1 cellular context compared by ENCODE assay signal in genomic region chr12:120086801-120087621, GRCh38.
TF ChIP-seq lines count a peak whose summit lies in the region.

No MANE protein-coding gene starts in this region.

TF ChIP-seq in HepG2, 621 proteins besides CTCF, POLR2A, EP300 and RAD21 (continued from another document and continues in another):
- TF ChIP-seq, protein P1, sequence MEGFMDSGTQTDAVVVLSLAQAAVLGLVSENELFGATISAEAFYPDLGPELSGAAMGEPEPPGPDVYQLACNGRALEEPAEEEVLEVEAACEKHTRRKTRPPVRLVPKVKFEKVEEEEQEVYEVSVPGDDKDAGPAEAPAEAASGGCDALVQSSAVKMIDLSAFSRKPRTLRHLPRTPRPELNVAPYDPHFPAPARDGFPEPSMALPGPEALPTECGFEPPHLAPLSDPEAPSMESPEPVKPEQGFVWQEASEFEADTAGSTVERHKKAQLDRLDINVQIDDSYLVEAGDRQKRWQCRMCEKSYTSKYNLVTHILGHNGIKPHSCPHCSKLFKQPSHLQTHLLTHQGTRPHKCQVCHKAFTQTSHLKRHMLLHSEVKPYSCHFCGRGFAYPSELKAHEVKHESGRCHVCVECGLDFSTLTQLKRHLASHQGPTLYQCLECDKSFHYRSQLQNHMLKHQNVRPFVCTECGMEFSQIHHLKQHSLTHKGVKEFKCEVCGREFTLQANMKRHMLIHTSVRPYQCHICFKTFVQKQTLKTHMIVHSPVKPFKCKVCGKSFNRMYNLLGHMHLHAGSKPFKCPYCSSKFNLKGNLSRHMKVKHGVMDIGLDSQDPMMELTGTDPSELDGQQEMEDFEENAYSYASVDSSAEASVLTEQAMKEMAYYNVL (CRISPR knock-in tag; IDR thresholded peaks at IDR 0.05; ENCODE audit: borderline replicate concordance), result peak; percentile 79; the same call in 1 of the 2 replicates
- TF ChIP-seq IRF1 (CRISPR knock-in tag; IDR thresholded peaks at IDR 0.05; ENCODE audit: low read depth) (peak; percentile 23; the same call in 1 of the 2 replicates), SMC3 (IDR thresholded peaks at IDR 0.05; ENCODE audit: low read length) (peak; percentile 58; the same call in 1 of the 2 replicates), ZNF780A (CRISPR knock-in tag; IDR thresholded peaks at IDR 0.05) (no peak), ZBTB42 (CRISPR knock-in tag; IDR thresholded peaks at IDR 0.05) (no peak), TBL1XR1 (IDR thresholded peaks at IDR 0.05; ENCODE audit: borderline replicate concordance, low read length, partially characterized antibody) (peak; percentile 64), ZNF616 (CRISPR knock-in tag; IDR thresholded peaks at IDR 0.05; ENCODE audit: low read depth) (no peak), IRF2 (CRISPR knock-in tag; IDR thresholded peaks at IDR 0.05) (peak; percentile 87), ZBTB39 (CRISPR knock-in tag; IDR thresholded peaks at IDR 0.05) (no peak; the same call in 1 of the 2 replicates), ZNF12 (CRISPR knock-in tag; IDR thresholded peaks at IDR 0.05) (0 out of 2 replicates have a peak, but pooled peaks have one; percentile 10), AGO1 (IDR thresholded peaks at IDR 0.05; ENCODE audit: low read depth, low read length, poor library complexity, severe bottlenecking) (peak; percentile 86), ZBTB38 (CRISPR knock-in tag; IDR thresholded peaks at IDR 0.05) (peak; percentile 78), ATF1 (CRISPR knock-in tag; IDR thresholded peaks at IDR 0.05) (peak; percentile 68; the same call in 1 of the 2 replicates), ZNF720 (CRISPR knock-in tag; IDR thresholded peaks at IDR 0.05) (0 out of 2 replicates have a peak, but pooled peaks have one; percentile 50), DDIT3 (CRISPR knock-in tag; IDR thresholded peaks at IDR 0.05) (no peak), ONECUT2 (CRISPR knock-in tag; IDR thresholded peaks at IDR 0.05) (no peak), SMAD9 (CRISPR knock-in tag; IDR thresholded peaks at IDR 0.05) (no peak; the same call in 1 of the 2 replicates), ZNF558 (CRISPR knock-in tag; IDR thresholded peaks at IDR 0.05; ENCODE audit: borderline replicate concordance) (no peak), SYNCRIP (IDR thresholded peaks at IDR 0.05; ENCODE audit: insufficient read depth, low read depth, low read length) (no peak), SNAPC2 (CRISPR knock-in tag; IDR thresholded peaks at IDR 0.05) (peak; percentile 50; the same call in 1 of the 2 replicates), PCBP2 (optimal IDR thresholded peaks at IDR 0.05; ENCODE audit: low read depth, low read length, poor library complexity, severe bottlenecking) (no peak), ZMYM2 (CRISPR knock-in tag; IDR thresholded peaks at IDR 0.05) (no peak), KAT7 (CRISPR knock-in tag; IDR thresholded peaks at IDR 0.05; ENCODE audit: borderline replicate concordance) (0 out of 2 replicates have a peak, but pooled peaks have one; percentile 64), ZFX (CRISPR knock-in tag; IDR thresholded peaks at IDR 0.05; ENCODE audit: low read depth) (peak; percentile 84), SIN3B (IDR thresholded peaks at IDR 0.05; ENCODE audit: low read length) (peak; percentile 22; the same call in 1 of the 2 replicates), TOE1 (CRISPR knock-in tag; IDR thresholded peaks at IDR 0.05) (no peak), SMAD1 (CRISPR knock-in tag; IDR thresholded peaks at IDR 0.05; ENCODE audit: borderline replicate concordance, low read depth) (peak; percentile 87; the same call in 1 of the 2 replicates), PHF8 (CRISPR knock-in tag; IDR thresholded peaks at IDR 0.05) (peak; percentile 79), FOXC1 (CRISPR knock-in tag; IDR thresholded peaks at IDR 0.05; ENCODE audit: borderline replicate concordance) (peak; percentile 45; the same call in 1 of the 2 replicates), JUND (CRISPR knock-in tag; IDR thresholded peaks at IDR 0.05) (0 out of 2 replicates have a peak, but pooled peaks have one; percentile 24), CBX5 (CRISPR knock-in tag; IDR thresholded peaks at IDR 0.05; ENCODE audit: borderline replicate concordance) (peak; percentile 94; the same call in 1 of the 2 replicates), THAP7 (CRISPR knock-in tag; IDR thresholded peaks at IDR 0.05) (no peak), CEBPZ (IDR thresholded peaks at IDR 0.05; ENCODE audit: low read length) (no peak), ZNF746 (CRISPR knock-in tag; IDR thresholded peaks at IDR 0.05) (no peak), ELF4 (CRISPR knock-in tag; IDR thresholded peaks at IDR 0.05; ENCODE audit: borderline replicate concordance) (no peak), REL (CRISPR knock-in tag; conservative IDR thresholded peaks at IDR 0.05) (no peak), TBP (CRISPR knock-in tag; IDR thresholded peaks at IDR 0.05) (0 out of 2 replicates have a peak, but pooled peaks have one; percentile 60), ZNF484 (CRISPR knock-in tag; IDR thresholded peaks at IDR 0.05; ENCODE audit: borderline replicate concordance, low read depth) (no peak), PATZ1 (CRISPR knock-in tag; IDR thresholded peaks at IDR 0.05) (peak; percentile 73)
- TF ChIP-seq, protein P2, sequence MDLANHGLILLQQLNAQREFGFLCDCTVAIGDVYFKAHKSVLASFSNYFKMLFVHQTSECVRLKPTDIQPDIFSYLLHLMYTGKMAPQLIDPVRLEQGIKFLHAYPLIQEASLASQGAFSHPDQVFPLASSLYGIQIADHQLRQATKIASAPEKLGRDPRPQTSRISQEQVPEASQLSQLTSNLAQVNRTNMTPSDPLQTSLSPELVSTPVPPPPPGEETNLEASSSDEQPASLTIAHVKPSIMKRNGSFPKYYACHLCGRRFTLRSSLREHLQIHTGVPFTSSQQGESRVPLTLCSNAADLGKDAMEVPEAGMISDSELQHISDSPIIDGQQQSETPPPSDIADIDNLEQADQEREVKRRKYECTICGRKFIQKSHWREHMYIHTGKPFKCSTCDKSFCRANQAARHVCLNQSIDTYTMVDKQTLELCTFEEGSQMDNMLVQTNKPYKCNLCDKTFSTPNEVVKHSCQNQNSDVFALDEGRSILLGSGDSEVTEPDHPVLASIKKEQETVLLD (CRISPR knock-in tag; IDR thresholded peaks at IDR 0.05; ENCODE audit: low read depth), result peak; percentile 51; the same call in 1 of the 2 replicates
- TF ChIP-seq, protein P3, sequence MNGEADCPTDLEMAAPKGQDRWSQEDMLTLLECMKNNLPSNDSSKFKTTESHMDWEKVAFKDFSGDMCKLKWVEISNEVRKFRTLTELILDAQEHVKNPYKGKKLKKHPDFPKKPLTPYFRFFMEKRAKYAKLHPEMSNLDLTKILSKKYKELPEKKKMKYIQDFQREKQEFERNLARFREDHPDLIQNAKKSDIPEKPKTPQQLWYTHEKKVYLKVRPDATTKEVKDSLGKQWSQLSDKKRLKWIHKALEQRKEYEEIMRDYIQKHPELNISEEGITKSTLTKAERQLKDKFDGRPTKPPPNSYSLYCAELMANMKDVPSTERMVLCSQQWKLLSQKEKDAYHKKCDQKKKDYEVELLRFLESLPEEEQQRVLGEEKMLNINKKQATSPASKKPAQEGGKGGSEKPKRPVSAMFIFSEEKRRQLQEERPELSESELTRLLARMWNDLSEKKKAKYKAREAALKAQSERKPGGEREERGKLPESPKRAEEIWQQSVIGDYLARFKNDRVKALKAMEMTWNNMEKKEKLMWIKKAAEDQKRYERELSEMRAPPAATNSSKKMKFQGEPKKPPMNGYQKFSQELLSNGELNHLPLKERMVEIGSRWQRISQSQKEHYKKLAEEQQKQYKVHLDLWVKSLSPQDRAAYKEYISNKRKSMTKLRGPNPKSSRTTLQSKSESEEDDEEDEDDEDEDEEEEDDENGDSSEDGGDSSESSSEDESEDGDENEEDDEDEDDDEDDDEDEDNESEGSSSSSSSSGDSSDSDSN (CRISPR knock-in tag; IDR thresholded peaks at IDR 0.05), result peak; percentile 69
- TF ChIP-seq, protein P4, sequence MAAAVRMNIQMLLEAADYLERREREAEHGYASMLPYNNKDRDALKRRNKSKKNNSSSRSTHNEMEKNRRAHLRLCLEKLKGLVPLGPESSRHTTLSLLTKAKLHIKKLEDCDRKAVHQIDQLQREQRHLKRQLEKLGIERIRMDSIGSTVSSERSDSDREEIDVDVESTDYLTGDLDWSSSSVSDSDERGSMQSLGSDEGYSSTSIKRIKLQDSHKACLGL (CRISPR knock-in tag; IDR thresholded peaks at IDR 0.05), result peak; percentile 73; the same call in 1 of the 2 replicates
- TF ChIP-seq, protein P5, sequence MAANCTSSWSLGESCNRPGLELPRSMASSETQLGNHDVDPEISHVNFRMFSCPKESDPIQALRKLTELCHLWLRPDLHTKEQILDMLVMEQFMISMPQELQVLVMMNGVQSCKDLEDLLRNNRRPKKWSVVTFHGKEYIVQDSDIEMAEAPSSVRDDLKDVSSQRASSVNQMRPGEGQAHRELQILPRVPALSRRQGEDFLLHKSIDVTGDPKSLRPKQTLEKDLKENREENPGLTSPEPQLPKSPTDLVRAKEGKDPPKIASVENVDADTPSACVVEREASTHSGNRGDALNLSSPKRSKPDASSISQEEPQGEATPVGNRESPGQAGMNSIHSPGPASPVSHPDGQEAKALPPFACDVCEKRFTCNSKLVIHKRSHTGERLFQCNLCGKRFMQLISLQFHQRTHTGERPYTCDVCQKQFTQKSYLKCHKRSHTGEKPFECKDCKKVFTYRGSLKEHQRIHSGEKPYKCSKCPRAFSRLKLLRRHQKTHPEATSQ (CRISPR knock-in tag; IDR thresholded peaks at IDR 0.05; ENCODE audit: borderline replicate concordance), result no peak; the same call in 1 of the 2 replicates
